ENCODE assay signal across 26 cellular contexts in genomic region chr18:36094431-36094830, GRCh38.
"Had no signal": no experiment of that assay in that cellular context is flagged by ENCODE, and none has a peak within 500 bp of the region (broad histone marks: within the 10 kb centered on the region; RNA-seq: fewer than 3 reads in every experiment).

No MANE protein-coding gene starts in this region.

- ATAC-seq: mucosa of descending colon; naive thymus-derived CD4-positive, alpha-beta T cell; natural killer cell treated with Interleukin-12 subunit alpha and Interleukin-12 subunit beta and Interleukin-15 and Interleukin-18, amount 100 ng/mL, for 72 hours; right cardiac atrium; sciatic nerve; stimulated activated naive B cell treated with anti-CD40 and anti-IgM and Interleukin-4, amounts not matched to agents 10 μg/mL and 1 μg/mL and 100 μg/mL, for 72 hours; stimulated activated naive CD8-positive, alpha-beta T cell treated with anti-CD3 and anti-CD28 coated beads, Interleukin-15, Interleukin-2, amounts not matched to agents 100 U/mL and 50 U/mL, for 24 hours had no signal

- H3K27me3 ChIP-seq: ovary, testis, thyroid gland, transverse colon, upper lobe of left lung, vagina had no signal

- H3K27ac Mint-ChIP-seq: memory B cell; natural killer cell treated with Interleukin-12 subunit alpha and Interleukin-12 subunit beta and Interleukin-15 and Interleukin-18, amount 100 ng/mL, for 72 hours; progenitor cell of endocrine pancreas; stimulated activated naive B cell treated with anti-CD40 and anti-IgM and Interleukin-4, amounts not matched to agents 10 μg/mL and 1 μg/mL and 100 μg/mL, for 72 hours had no signal

- H3K27ac ChIP-seq: left ventricle myocardium inferior, ovary, skin epidermis, stomach, testis, thyroid gland, transverse colon, upper lobe of left lung, vagina had no signal

- H3K9me3 ChIP-seq: left ventricle myocardium inferior, mucosa of descending colon, ovary, stomach, testis, thyroid gland, transverse colon, upper lobe of left lung, vagina had no signal

- H3K4me3 ChIP-seq: left ventricle myocardium inferior, lung, mucosa of descending colon, ovary, skin epidermis, stomach, testis, thyroid gland, transverse colon, upper lobe of left lung, vagina had no signal

- H3K9me3 Mint-ChIP-seq: memory B cell; naive thymus-derived CD4-positive, alpha-beta T cell; natural killer cell treated with Interleukin-12 subunit alpha and Interleukin-12 subunit beta and Interleukin-15 and Interleukin-18, amount 100 ng/mL, for 72 hours; stimulated activated naive B cell treated with anti-CD40 and anti-IgM and Interleukin-4, amounts not matched to agents 10 μg/mL and 1 μg/mL and 100 μg/mL, for 72 hours had no signal

- H3K4me3 Mint-ChIP-seq: memory B cell; naive thymus-derived CD4-positive, alpha-beta T cell; natural killer cell treated with Interleukin-12 subunit alpha and Interleukin-12 subunit beta and Interleukin-15 and Interleukin-18, amount 100 ng/mL, for 72 hours; stimulated activated naive B cell treated with anti-CD40 and anti-IgM and Interleukin-4, amounts not matched to agents 10 μg/mL and 1 μg/mL and 100 μg/mL, for 72 hours had no signal

- H3K36me3 ChIP-seq: left ventricle myocardium inferior, ovary, stomach, thyroid gland, transverse colon, upper lobe of left lung, vagina had no signal

- H3K27me3 Mint-ChIP-seq: progenitor cell of endocrine pancreas; stimulated activated naive B cell treated with anti-CD40 and anti-IgM and Interleukin-4, amounts not matched to agents 10 μg/mL and 1 μg/mL and 100 μg/mL, for 72 hours had no signal

- H3K36me3 Mint-ChIP-seq: memory B cell; naive thymus-derived CD4-positive, alpha-beta T cell; natural killer cell treated with Interleukin-12 subunit alpha and Interleukin-12 subunit beta and Interleukin-15 and Interleukin-18, amount 100 ng/mL, for 72 hours; stimulated activated naive B cell treated with anti-CD40 and anti-IgM and Interleukin-4, amounts not matched to agents 10 μg/mL and 1 μg/mL and 100 μg/mL, for 72 hours had no signal

- H3K4me1 Mint-ChIP-seq: stimulated activated naive B cell treated with anti-CD40 and anti-IgM and Interleukin-4, amounts not matched to agents 10 μg/mL and 1 μg/mL and 100 μg/mL, for 72 hours had no signal

- H3K4me1 ChIP-seq: left ventricle myocardium inferior, stomach, testis, thyroid gland, transverse colon, upper lobe of left lung, vagina had no signal

- DNase-seq: islet precursor cell; left ventricle myocardium inferior; midbrain; mucosa of descending colon; naive thymus-derived CD4-positive, alpha-beta T cell; ovary; retina; right cardiac atrium; stimulated activated CD4-positive, alpha-beta T cell treated with anti-CD3 and anti-CD28 coated beads, Interleukin-12 subunit alpha, Interleukin-12 subunit beta, amount 100 ng/mL, for 4 hours; stimulated activated CD4-positive, alpha-beta T cell treated with anti-CD3 and anti-CD28 coated beads, Interleukin-15, amount 100 ng/mL, for 24 hours; stimulated activated CD4-positive, alpha-beta T cell treated with anti-CD3 and anti-CD28 coated beads, Interleukin-2, amount 100 ng/mL, for 24 hours; stimulated activated CD4-positive, alpha-beta T cell treated with anti-CD3 and anti-CD28 coated beads, Interleukin-4, amount 100 ng/mL, for 1 hour; stimulated activated naive B cell treated with anti-CD40 and anti-IgM and Interleukin-4, amounts not matched to agents 10 μg/mL and 1 μg/mL and 100 μg/mL, for 72 hours; stimulated activated naive CD8-positive, alpha-beta T cell treated with anti-CD3 and anti-CD28 coated beads, Interleukin-15, Interleukin-2, amounts not matched to agents 100 U/mL and 50 U/mL, for 24 hours; stomach; testis; thyroid gland; transverse colon; upper lobe of left lung had no signal
